ENCODE assay signal across 13 cellular contexts in the genomic region with DNA sequence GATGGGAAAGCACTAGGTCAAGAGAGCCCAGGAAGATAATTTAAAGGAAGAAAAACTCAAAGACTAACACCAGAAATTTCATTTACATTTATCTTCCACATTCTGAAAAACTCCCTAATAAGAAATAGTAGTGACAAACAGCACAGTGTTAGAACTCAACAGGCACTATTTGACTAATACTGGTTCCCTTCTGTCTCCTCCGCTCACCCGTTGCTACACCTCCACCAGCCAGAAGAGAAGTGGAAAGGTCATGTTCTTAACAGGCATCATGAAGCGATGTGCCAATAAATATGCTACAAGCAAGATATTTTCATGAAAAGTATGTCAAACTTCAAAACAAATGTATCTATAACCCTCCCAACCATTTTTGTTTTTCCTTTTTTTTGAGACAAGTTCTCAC. TPM values are rescaled to one million over a fixed set of nuclear protein-coding genes. Genes with fewer than 3 reads are reported as not detected.
DNase-seq lines count a peak whose midpoint lies in the region; ATAC-seq, FAIRE-seq and TF ChIP-seq lines count a peak whose summit lies in the region.
"Had no signal": no experiment of that assay in that cellular context is flagged by ENCODE, and none has a peak within 500 bp of the region (broad histone marks: within the 10 kb centered on the region; RNA-seq: fewer than 3 reads in every experiment).

No MANE protein-coding gene starts in this region.

- no peaks in the 10 kb centered on the region for H3K27me3 Mint-ChIP-seq in central memory CD8-positive, alpha-beta T cell
- no peaks in the 10 kb centered on the region for H3K27me3 Mint-ChIP-seq in progenitor cell of endocrine pancreas

- in situ Hi-C loops in GM13976 (cut with MboI; ENCODE audit: low sequenced_read_pairs, unreplicated experiment), result no loop called here

- H3K36me3 ChIP-seq in spleen, result no peaks in the 10 kb centered on the region
- H3K36me3 ChIP-seq in MG63, result peaks cover 4% of the 10 kb centered on the region; the same call in 1 of the 2 replicates

- peaks cover 57% of the 10 kb centered on the region for H3K4me1 Mint-ChIP-seq in central memory CD8-positive, alpha-beta T cell
- H3K4me1 Mint-ChIP-seq in progenitor cell of endocrine pancreas (ENCODE audit: low read depth), result peaks cover 23% of the 10 kb centered on the region

- TF ChIP-seq POLR2A in A549 (IDR thresholded peaks at IDR 0.05; ENCODE audit: low read length) (no peak), spleen (IDR thresholded peaks at IDR 0.05) (no peak)

- no peak for TF ChIP-seq CTCF in A549 (IDR thresholded peaks at IDR 0.05)
- no peak for TF ChIP-seq CTCF in GM13976 (IDR thresholded peaks at IDR 0.05; ENCODE audit: borderline replicate concordance, control extremely low read depth, extremely low read depth, insufficient read depth, missing control alignments)
- no peak for TF ChIP-seq CTCF in spleen (IDR thresholded peaks at IDR 0.05 in 8 of 11, conservative IDR thresholded peaks at IDR 0.05 in 3 of 11)
- no peak for TF ChIP-seq CTCF in progenitor cell of endocrine pancreas (IDR thresholded peaks at IDR 0.05; ENCODE audit: unreplicated experiment)

- ATAC-seq in A549 (no peak), HG02885 (IDR thresholded peaks at IDR 0.05; ENCODE audit: poor library complexity, unreplicated experiment) (peak; percentile 60), GM19035 (IDR thresholded peaks at IDR 0.05; ENCODE audit: unreplicated experiment) (no peak)
- ATAC-seq in central memory CD8-positive, alpha-beta T cell (replicated peaks; ENCODE audit: extremely low read depth, poor library complexity, severe bottlenecking), result no peak
- ATAC-seq: Right ventricle myocardium inferior had no signal

- no peak overlapping the region for H3K27ac ChIP-seq in A549
- H3K27ac ChIP-seq in spleen, result no peak overlapping the region

- CTCF ChIA-PET in A549 (lab: Yijun Ruan, JAX), result no interaction called here

- peaks cover 7% of the 10 kb centered on the region for H3K36me3 Mint-ChIP-seq in central memory CD8-positive, alpha-beta T cell (ENCODE audit: insufficient read depth)
- H3K36me3 Mint-ChIP-seq in progenitor cell of endocrine pancreas (ENCODE audit: insufficient read depth), result no peaks in the 10 kb centered on the region

- H3K9me3 ChIP-seq in A549 (no peaks in the 10 kb centered on the region), spleen (no peaks in the 10 kb centered on the region), MG63 (no peaks in the 10 kb centered on the region)

- peak overlapping the region; percentile 50 for H3K4me3 Mint-ChIP-seq in central memory CD8-positive, alpha-beta T cell
- H3K4me3 Mint-ChIP-seq in progenitor cell of endocrine pancreas (ENCODE audit: low read depth), result no peak overlapping the region
- H3K4me3 Mint-ChIP-seq: H9 had no signal

- H3K4me3 ChIP-seq in A549, result no peak overlapping the region
- H3K4me3 ChIP-seq in spleen, result peak overlapping the region in 1 of 8 donors; percentile 11
- H3K4me3 ChIP-seq in MG63, result no peak overlapping the region

- H3K27me3 ChIP-seq in spleen (replicated peaks in 1 of 7) (no peaks in the 10 kb centered on the region), MG63 (no peaks in the 10 kb centered on the region)

- H3K9me3 Mint-ChIP-seq in central memory CD8-positive, alpha-beta T cell, result no peaks in the 10 kb centered on the region
- H3K9me3 Mint-ChIP-seq in progenitor cell of endocrine pancreas (ENCODE audit: low read depth), result peaks cover 4% of the 10 kb centered on the region

- FAIRE-seq in A549 (lab: Jason Lieb, UNC), result no peak

- TF ChIP-seq RAD21 in A549 (conservative IDR thresholded peaks at IDR 0.05 in 1 of 2, IDR thresholded peaks at IDR 0.05 in 1 of 2), result no peak

- H3K27ac Mint-ChIP-seq in central memory CD8-positive, alpha-beta T cell (ENCODE audit: low read depth), result no peak overlapping the region
- no peak overlapping the region for H3K27ac Mint-ChIP-seq in progenitor cell of endocrine pancreas
- H3K27ac Mint-ChIP-seq: H9 had no signal

- H3K4me2 ChIP-seq in A549, result 0 out of 3 replicates have a peak overlapping the region, but pooled peaks have one; percentile 3

- H3K4me1 ChIP-seq in A549 (peaks cover 40% of the 10 kb centered on the region), spleen (peaks cover 43 to 95% (median 84%) of the 10 kb centered on the region in 6 donors)

- 87% methylated on average over 3 of the region's 3 CpGs for WGBS in A549 (ENCODE audit: missing lambda C conversion rate)
- 54 to 71% (median 63%) methylated on average over 3 of the region's 3 CpGs for WGBS in spleen, 5 donors

- POLR2A ChIA-PET in A549 (lab: Yijun Ruan, JAX), result no interaction called here

- intact Hi-C loops in spleen (cut with DNase I; ENCODE audit: low total_unique reads), result loop anchor here (10.0 kb wide), 1 partner anchor 131 kb away; no protein-coding TSS in a partner anchor

- no peak for DNase-seq in A549 (ENCODE audit: low read depth in 1 of 2, low spot score in 1 of 2)
- peak; percentile 32 for DNase-seq in GM13976 (ENCODE audit: low spot score)
- DNase-seq in central memory CD8-positive, alpha-beta T cell (ENCODE audit: low spot score in 2 of 2), result no peak
- no peak for DNase-seq in spleen
- no peak for DNase-seq in MG63
- no peak for DNase-seq in progenitor cell of endocrine pancreas (ENCODE audit: low spot score, unreplicated experiment)
- DNase-seq: activated CD4-positive, alpha-beta T cell treated with anti-CD3 and anti-CD28 coated beads for 1 hour; H9; hypothalamus; NCI-H2081 treated with DMSO at 0.1 percent for 48 hours had no signal

- no peak for TF ChIP-seq EP300 in A549 (IDR thresholded peaks at IDR 0.05)

TF ChIP-seq in A549, 52 proteins besides CTCF, POLR2A, EP300 and RAD21:
- TF ChIP-seq FOXS1 (CRISPR knock-in tag; IDR thresholded peaks at IDR 0.05), result no peak
TF ChIP-seq in A549: peak in this region for 0.

RNA-seq across cellular contexts. Expression of a gene that starts 5.7 kb away (rescaled TPM):
- 24.3 and 31.8 TPM in 2 replicates for polyA plus RNA-seq in A549 (2011; rRNA removed)
- polyA plus RNA-seq in A549 (2012; cell fraction: cytosol; rRNA removed), result 2.6 TPM in 2 replicates
- 4.6 and 5.1 TPM in 2 replicates for polyA plus RNA-seq in A549 (2012; cell fraction: nucleus; rRNA removed)
- polyA plus RNA-seq in A549 (2017; fragmentation: RNase III; extraction: RNeasy Plus Mini Kit Qiagen cat#74134 plus additional on column Dnase treatment), result 19.4 to 20.5 TPM (median 19.6 TPM) in 3 replicates
- polyA minus RNA-seq in A549 (2011; rRNA and poly(A)+ RNA removed), result 13.8 and 17.9 TPM in 2 replicates
- total RNA-seq in spleen, result 100 to 1,000 TPM in 2 of 7 donors, 10 to 100 TPM in 5; 62.7 to 111 (median 88.3) TPM
- 10 to 100 TPM in 1 of 3 donors, 1 to 10 TPM in 2; 8.9 to 14.7 (median 9.1) TPM for polyA plus RNA-seq in spleen
- total RNA-seq in MG63 (2014; rRNA removed; shearing (Covaris generic); ENCODE audit: low replicate concordance), result 12.4 and 16.4 TPM in 2 replicates
- 59.4 and 62.0 TPM in 2 replicates for total RNA-seq in progenitor cell of endocrine pancreas
